Comparison of ENCODE assay signal across 22 cellular contexts in the genomic region with DNA sequence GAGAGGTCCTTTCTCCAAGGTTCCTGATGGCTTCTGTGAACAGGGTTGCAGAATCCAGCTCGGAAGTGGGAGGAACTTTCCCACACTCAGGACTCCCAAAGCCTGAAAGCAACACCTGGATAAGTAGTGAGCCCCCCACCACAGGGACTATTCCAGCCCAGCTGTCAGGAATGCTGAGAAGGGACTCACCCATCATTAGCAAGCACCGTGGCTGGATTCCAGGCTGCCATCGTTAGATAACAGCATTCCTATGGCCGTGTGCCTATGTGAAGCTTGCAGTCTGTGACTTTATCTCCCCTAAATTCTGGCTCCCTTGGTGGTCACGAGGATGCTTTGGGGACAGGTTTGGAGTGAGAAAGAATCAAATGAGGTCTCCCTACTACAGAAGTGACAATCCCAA.
DNase-seq lines count a peak whose midpoint lies in the region; ATAC-seq lines count a peak whose summit lies in the region.
"Had no signal": no experiment of that assay in that cellular context is flagged by ENCODE, and none has a peak within 500 bp of the region (broad histone marks: within the 10 kb centered on the region; RNA-seq: fewer than 3 reads in every experiment).

No MANE protein-coding gene starts in this region.

- H3K4me1 Mint-ChIP-seq in stimulated activated effector memory CD8-positive, alpha-beta T cell treated with anti-CD3 and anti-CD28 coated beads, Interleukin-12 subunit alpha, Interleukin-12 subunit beta, amount 100 ng/mL, for 72 hours: peaks cover 35% of the 10 kb centered on the region
- H3K4me1 Mint-ChIP-seq in effector memory CD8-positive, alpha-beta T cell (ENCODE audit: low read depth in 2 of 2): peaks cover 15 to 32% of the 10 kb centered on the region in 2 donors
- no peaks in the 10 kb centered on the region for H3K4me1 Mint-ChIP-seq in activated T-helper 1 cell treated with anti-CD3 and anti-CD28 coated beads, Interleukin-12 subunit alpha, Interleukin-12 subunit beta, Interleukin-2, Interleukin-4 antibody, amounts not matched to agents 30 ng/mL and 10 ng/mL and 1 ng/mL, durations not matched to agents 14 hours and 24 hours and 36 hours (ENCODE audit: low read depth)

- no CpG with 5 or more reads among the region's 5 CpGs for WGBS in mesendoderm (ENCODE audit: extremely low coverage, insufficient coverage, low lambda C conversion rate)

- no peaks in the 10 kb centered on the region for H3K4me1 ChIP-seq in mesendoderm (ENCODE audit: control insufficient read depth, low read depth, low read length)

- no peaks in the 10 kb centered on the region for H3K36me3 ChIP-seq in mesendoderm (ENCODE audit: control insufficient read depth, insufficient read depth, low read length)

- no peak overlapping the region for H3K4me3 Mint-ChIP-seq in stimulated activated effector memory CD8-positive, alpha-beta T cell treated with anti-CD3 and anti-CD28 coated beads, Interleukin-12 subunit alpha, Interleukin-12 subunit beta, amount 100 ng/mL, for 72 hours
- no peak overlapping the region for H3K4me3 Mint-ChIP-seq in effector memory CD8-positive, alpha-beta T cell
- H3K4me3 Mint-ChIP-seq in activated T-helper 1 cell treated with anti-CD3 and anti-CD28 coated beads, Interleukin-12 subunit alpha, Interleukin-12 subunit beta, Interleukin-2, Interleukin-4 antibody, amounts not matched to agents 30 ng/mL and 10 ng/mL and 1 ng/mL, durations not matched to agents 14 hours and 24 hours and 36 hours: no peak overlapping the region
- H3K4me3 Mint-ChIP-seq: GM23338, H9 had no signal

- no peak overlapping the region for H3K56ac ChIP-seq in mesendoderm (ENCODE audit: low read length)

- no peak overlapping the region for H3K9ac ChIP-seq in mesendoderm (ENCODE audit: low read length)

- H3K27me3 Mint-ChIP-seq in effector memory CD8-positive, alpha-beta T cell: no peaks in the 10 kb centered on the region
- H3K27me3 Mint-ChIP-seq in activated T-helper 1 cell treated with anti-CD3 and anti-CD28 coated beads, Interleukin-12 subunit alpha, Interleukin-12 subunit beta, Interleukin-2, Interleukin-4 antibody, amounts not matched to agents 30 ng/mL and 10 ng/mL and 1 ng/mL, durations not matched to agents 14 hours and 24 hours and 36 hours (ENCODE audit: insufficient read depth): peaks cover 3% of the 10 kb centered on the region

- no peak overlapping the region for H2AK5ac ChIP-seq in mesendoderm (ENCODE audit: low read length)

- H3K23ac ChIP-seq in mesendoderm (ENCODE audit: low read length): no peak overlapping the region

- intact Hi-C loops in posterior vena cava (cut with DNase I): no loop called here
- intact Hi-C loops in activated T-helper 1 cell treated with anti-CD3 and anti-CD28 coated beads, Interleukin-12 subunit alpha, Interleukin-12 subunit beta, Interleukin-2, Interleukin-4 antibody, amounts not matched to agents 30 ng/mL and 10 ng/mL and 1 ng/mL, durations not matched to agents 14 hours and 24 hours and 36 hours (cut with micrococcal nuclease): no loop called here

- no peak overlapping the region for H3K27ac ChIP-seq in mesendoderm (ENCODE audit: low read depth, low read length)

- no peak overlapping the region for H4K5ac ChIP-seq in mesendoderm (ENCODE audit: low read length)

- H3K4me2 ChIP-seq in mesendoderm (ENCODE audit: low read length): no peak overlapping the region
- H3K4me2 ChIP-seq: GM23338 had no signal

- H3K36me3 Mint-ChIP-seq in stimulated activated effector memory CD8-positive, alpha-beta T cell treated with anti-CD3 and anti-CD28 coated beads, Interleukin-12 subunit alpha, Interleukin-12 subunit beta, amount 100 ng/mL, for 72 hours: no peaks in the 10 kb centered on the region
- peaks cover 3% of the 10 kb centered on the region for H3K36me3 Mint-ChIP-seq in effector memory CD8-positive, alpha-beta T cell (ENCODE audit: insufficient read depth)
- no peaks in the 10 kb centered on the region for H3K36me3 Mint-ChIP-seq in activated T-helper 1 cell treated with anti-CD3 and anti-CD28 coated beads, Interleukin-12 subunit alpha, Interleukin-12 subunit beta, Interleukin-2, Interleukin-4 antibody, amounts not matched to agents 30 ng/mL and 10 ng/mL and 1 ng/mL, durations not matched to agents 14 hours and 24 hours and 36 hours (ENCODE audit: low read depth)

- no peaks in the 10 kb centered on the region for H3K79me2 ChIP-seq in mesendoderm (ENCODE audit: control insufficient read depth, insufficient read depth, low read length)

- H2BK120ac ChIP-seq in mesendoderm (ENCODE audit: low read depth, low read length): no peak overlapping the region

- no peak overlapping the region for H2BK15ac ChIP-seq in mesendoderm (replicated peaks; ENCODE audit: low read depth)

- no peak overlapping the region for H4K8ac ChIP-seq in mesendoderm (ENCODE audit: low read depth, low read length)

- H3K27ac Mint-ChIP-seq in stimulated activated effector memory CD8-positive, alpha-beta T cell treated with anti-CD3 and anti-CD28 coated beads, Interleukin-12 subunit alpha, Interleukin-12 subunit beta, amount 100 ng/mL, for 72 hours: peak overlapping the region; percentile 82
- H3K27ac Mint-ChIP-seq in effector memory CD8-positive, alpha-beta T cell: peak overlapping the region in 1 of 2 donors; percentile 24
- H3K27ac Mint-ChIP-seq in activated T-helper 1 cell treated with anti-CD3 and anti-CD28 coated beads, Interleukin-12 subunit alpha, Interleukin-12 subunit beta, Interleukin-2, Interleukin-4 antibody, amounts not matched to agents 30 ng/mL and 10 ng/mL and 1 ng/mL, durations not matched to agents 14 hours and 24 hours and 36 hours: no peak overlapping the region
- H3K27ac Mint-ChIP-seq: GM23338 had no signal

- H3K9me3 Mint-ChIP-seq in stimulated activated effector memory CD8-positive, alpha-beta T cell treated with anti-CD3 and anti-CD28 coated beads, Interleukin-12 subunit alpha, Interleukin-12 subunit beta, amount 100 ng/mL, for 72 hours: no peaks in the 10 kb centered on the region
- H3K9me3 Mint-ChIP-seq in effector memory CD8-positive, alpha-beta T cell: no peaks in the 10 kb centered on the region
- no peaks in the 10 kb centered on the region for H3K9me3 Mint-ChIP-seq in activated T-helper 1 cell treated with anti-CD3 and anti-CD28 coated beads, Interleukin-12 subunit alpha, Interleukin-12 subunit beta, Interleukin-2, Interleukin-4 antibody, amounts not matched to agents 30 ng/mL and 10 ng/mL and 1 ng/mL, durations not matched to agents 14 hours and 24 hours and 36 hours
- H3K9me3 Mint-ChIP-seq: GM23338, H9 had no signal

- peak; percentile 50 for DNase-seq in NCI-H2171 treated with DMSO at 0.1 percent for 48 hours (lab: John Stamatoyannopoulos, UW)
- DNase-seq in NCI-H2171 (lab: John Stamatoyannopoulos, UW): no peak
- peak; percentile 33 for DNase-seq in DMS 273 treated with DMSO at 0.1 percent for 48 hours (lab: John Stamatoyannopoulos, UW)
- DNase-seq in mesendoderm: peak; percentile 57
- DNase-seq in stimulated activated effector memory CD8-positive, alpha-beta T cell treated with anti-CD3 and anti-CD28 coated beads, Interleukin-12 subunit alpha, Interleukin-12 subunit beta, amount 100 ng/mL, for 72 hours (ENCODE audit: low spot score in 2 of 2): no peak
- DNase-seq in posterior vena cava (ENCODE audit: low spot score): no peak
- DNase-seq in effector memory CD8-positive, alpha-beta T cell: no peak
- DNase-seq in activated T-helper 1 cell treated with anti-CD3 and anti-CD28 coated beads, Interleukin-12 subunit alpha, Interleukin-12 subunit beta, Interleukin-2, Interleukin-4 antibody, amounts not matched to agents 30 ng/mL and 10 ng/mL and 1 ng/mL, durations not matched to agents 14 hours and 24 hours and 36 hours (ENCODE audit: low spot score): no peak
- DNase-seq: 8988T, ACHN, Calu3, H9, Karpas-422, NCI-H1092 treated with DMSO at 0.1 percent for 48 hours, NCI-H1436, NCI-H1930, NCI-H2227 treated with DMSO at 0.1 percent for 48 hours, NCI-H526 treated with DMSO at 0.1 percent for 48 hours, RPMI8226, SHP77 treated with DMSO at 0.1 percent for 48 hours had no signal

- no peaks in the 10 kb centered on the region for H3K27me3 ChIP-seq in mesendoderm (ENCODE audit: insufficient read depth, low read length, poor library complexity)

- no peak overlapping the region for H3K4me3 ChIP-seq in mesendoderm (ENCODE audit: low read length)
- H3K4me3 ChIP-seq: GM23338 had no signal

- H2BK5ac ChIP-seq in mesendoderm (ENCODE audit: low read length): no peak overlapping the region

- ATAC-seq in stimulated activated effector memory CD8-positive, alpha-beta T cell treated with anti-CD3 and anti-CD28 coated beads, Interleukin-12 subunit alpha, Interleukin-12 subunit beta, amount 100 ng/mL, for 72 hours: no peak
- ATAC-seq in effector memory CD8-positive, alpha-beta T cell (replicated peaks): no peak
- ATAC-seq: GM23338, HepG2 had no signal

- no peak overlapping the region for H3K4ac ChIP-seq in mesendoderm (ENCODE audit: low read depth, low read length)

- no peak overlapping the region for H3K18ac ChIP-seq in mesendoderm (ENCODE audit: low read length)

- H3K79me1 ChIP-seq in mesendoderm (ENCODE audit: low read length): no peaks in the 10 kb centered on the region

Comparison
In these comparisons a context has a peak if more than half of its experiments do, and no peak if none do; other contexts are left out.
1. DNase-seq: peak in NCI-H2171 treated with DMSO at 0.1 percent for 48 hours (single experiment), DMS 273 treated with DMSO at 0.1 percent for 48 hours (single experiment) and mesendoderm (single experiment); none in NCI-H2171 (single experiment), stimulated activated effector memory CD8-positive, alpha-beta T cell treated with anti-CD3 and anti-CD28 coated beads, Interleukin-12 subunit alpha, Interleukin-12 subunit beta, amount 100 ng/mL, for 72 hours (0 of 2), posterior vena cava (single experiment), effector memory CD8-positive, alpha-beta T cell (0 of 3) and activated T-helper 1 cell treated with anti-CD3 and anti-CD28 coated beads, Interleukin-12 subunit alpha, Interleukin-12 subunit beta, Interleukin-2, Interleukin-4 antibody, amounts not matched to agents 30 ng/mL and 10 ng/mL and 1 ng/mL, durations not matched to agents 14 hours and 24 hours and 36 hours (single experiment).